ENCODE assay signal across 1 cellular context in genomic region chr16:16021988-16022682, GRCh38.
TF ChIP-seq lines count a peak whose summit lies in the region.

No MANE protein-coding gene starts in this region.

TF ChIP-seq in HepG2, 621 proteins besides CTCF, POLR2A, EP300 and RAD21 (continued from another document):
- TF ChIP-seq ZSCAN9 (CRISPR knock-in tag; IDR thresholded peaks at IDR 0.05; ENCODE audit: borderline replicate concordance) (peak; percentile 51; the same call in 1 of the 2 replicates), HDAC2 (CRISPR knock-in tag; IDR thresholded peaks at IDR 0.05) (peak; percentile 42; the same call in 1 of the 2 replicates)
